1 cellular context compared by ENCODE assay signal in genomic region chr1:20704390-20705301, GRCh38.
TF ChIP-seq lines count a peak whose summit lies in the region.

No MANE protein-coding gene starts in this region.

TF ChIP-seq in HepG2, 621 proteins besides CTCF, POLR2A, EP300 and RAD21:
- TF ChIP-seq ATF7-NPFF (CRISPR knock-in tag; IDR thresholded peaks at IDR 0.05; ENCODE audit: low read depth) (no peak), NFE2 (CRISPR knock-in tag; IDR thresholded peaks at IDR 0.05) (no peak), ZNF768 (CRISPR knock-in tag; IDR thresholded peaks at IDR 0.05) (peak; percentile 76), FLYWCH1 (CRISPR knock-in tag; IDR thresholded peaks at IDR 0.05) (no peak), SIX4 (CRISPR knock-in tag; IDR thresholded peaks at IDR 0.05) (no peak), ZNF891 (CRISPR knock-in tag; IDR thresholded peaks at IDR 0.05) (no peak), ELF1 (CRISPR knock-in tag; IDR thresholded peaks at IDR 0.05) (no peak), ZSCAN22 (CRISPR knock-in tag; IDR thresholded peaks at IDR 0.05) (no peak), CBFB (CRISPR knock-in tag; IDR thresholded peaks at IDR 0.05) (no peak), CHD4 (IDR thresholded peaks at IDR 0.05; ENCODE audit: borderline replicate concordance, low read length) (no peak), ARNT (IDR thresholded peaks at IDR 0.05) (no peak), CCAR2 (optimal IDR thresholded peaks at IDR 0.05; ENCODE audit: low read depth, low read length) (no peak), ZNF570 (CRISPR knock-in tag; IDR thresholded peaks at IDR 0.05; ENCODE audit: borderline replicate concordance) (no peak), ZMYM3 (CRISPR knock-in tag; IDR thresholded peaks at IDR 0.05) (0 out of 2 replicates have a peak, but pooled peaks have one; percentile 22), MEIS1 (CRISPR knock-in tag; IDR thresholded peaks at IDR 0.05; ENCODE audit: borderline replicate concordance) (no peak), ZNF790 (CRISPR knock-in tag; IDR thresholded peaks at IDR 0.05; ENCODE audit: borderline replicate concordance) (no peak)
